Comparison of ENCODE assay signal across 16 cellular contexts in genomic region chr11:129247129-129247528, GRCh38. TPM values are rescaled to one million over a fixed set of nuclear protein-coding genes. Genes with fewer than 3 reads are reported as not detected.
A peak's percentile ranks its signal among the peaks of the same experiment; 100 is the strongest.
DNase-seq lines count a peak whose midpoint lies in the region; ATAC-seq lines count a peak whose summit lies in the region.
"Had no signal": no experiment of that assay in that cellular context is flagged by ENCODE, and none has a peak within 500 bp of the region (broad histone marks: within the 10 kb centered on the region; RNA-seq: fewer than 3 reads in every experiment).

No MANE protein-coding gene starts in this region.

- no peak for ATAC-seq in naive thymus-derived CD4-positive, alpha-beta T cell
- ATAC-seq in HG03432 (IDR thresholded peaks at IDR 0.05; ENCODE audit: unreplicated experiment) = no peak

- H3K4me1 ChIP-seq in adipocyte (ENCODE audit: control insufficient read depth, insufficient read depth, low read length) = peaks cover 25% of the 10 kb centered on the region
- H3K4me1 ChIP-seq in naive thymus-derived CD4-positive, alpha-beta T cell (ENCODE audit: control insufficient read depth in 2 of 2, insufficient read depth in 2 of 2, low read length in 2 of 2) = peaks cover 0 to 5% of the 10 kb centered on the region in 2 donors

- no peaks in the 10 kb centered on the region for H3K9me3 Mint-ChIP-seq in naive thymus-derived CD4-positive, alpha-beta T cell
- H3K9me3 Mint-ChIP-seq: activated CD4-positive, alpha-beta memory T cell treated with anti-CD3 and anti-CD28 coated beads for 36 hours; T-helper 1 cell treated with Interleukin-12 subunit alpha and Interleukin-12 subunit beta and Interleukin-4 antibody, amounts not matched to agents 30 μg/mL and 1 μg/mL, for 36 hours had no signal

- CTCF ChIA-PET in naive thymus-derived CD4-positive, alpha-beta T cell (lab: Charles Lee) = no interaction called here

- no peak overlapping the region for H3K9ac ChIP-seq in adipocyte (ENCODE audit: low read length)

- POLR2A ChIA-PET in naive thymus-derived CD4-positive, alpha-beta T cell (lab: Charles Lee) = no interaction called here

- peak overlapping the region in 1 of 9 donors; percentile 37 for H3K27ac Mint-ChIP-seq in naive thymus-derived CD4-positive, alpha-beta T cell
- H3K27ac Mint-ChIP-seq: activated CD4-positive, alpha-beta memory T cell treated with anti-CD3 and anti-CD28 coated beads for 36 hours; T-helper 1 cell treated with Interleukin-12 subunit alpha and Interleukin-12 subunit beta and Interleukin-4 antibody, amounts not matched to agents 30 μg/mL and 1 μg/mL, for 36 hours had no signal

- no peaks in the 10 kb centered on the region for H3K9me3 ChIP-seq in adipocyte (ENCODE audit: control insufficient read depth, low read length)
- H3K9me3 ChIP-seq in naive thymus-derived CD4-positive, alpha-beta T cell (ENCODE audit: control insufficient read depth in 2 of 3, low read length in 3 of 3) = no peaks in the 10 kb centered on the region
- H3K9me3 ChIP-seq: Caco-2 had no signal

- H3K4me3 ChIP-seq in adipocyte (ENCODE audit: low read length) = no peak overlapping the region
- no peak overlapping the region for H3K4me3 ChIP-seq in naive thymus-derived CD4-positive, alpha-beta T cell (ENCODE audit: low read length)
- H3K4me3 ChIP-seq: PC-9 had no signal

- no peak overlapping the region for H3K27ac ChIP-seq in naive thymus-derived CD4-positive, alpha-beta T cell (ENCODE audit: low read depth, low read length)
- H3K27ac ChIP-seq: PC-9 had no signal

- peak overlapping the region in 6 of 10 donors; percentile 15 to 56 (median 36) for H3K4me3 Mint-ChIP-seq in naive thymus-derived CD4-positive, alpha-beta T cell
- H3K4me3 Mint-ChIP-seq: activated CD4-positive, alpha-beta memory T cell treated with anti-CD3 and anti-CD28 coated beads for 36 hours; T-helper 1 cell treated with Interleukin-12 subunit alpha and Interleukin-12 subunit beta and Interleukin-4 antibody, amounts not matched to agents 30 μg/mL and 1 μg/mL, for 36 hours had no signal

- intact Hi-C loops in naive thymus-derived CD4-positive, alpha-beta T cell (cut with micrococcal nuclease) = no loop called here

- H3K27me3 ChIP-seq in adipocyte (replicated peaks; ENCODE audit: control insufficient read depth, insufficient read depth, low read length) = no peaks in the 10 kb centered on the region
- H3K27me3 ChIP-seq in naive thymus-derived CD4-positive, alpha-beta T cell (ENCODE audit: control insufficient read depth in 2 of 2, insufficient read depth in 2 of 2, low read length in 2 of 2) = no peaks in the 10 kb centered on the region

- peaks cover 7 to 35% (median 30%) of the 10 kb centered on the region in 7 donors for H3K4me1 Mint-ChIP-seq in naive thymus-derived CD4-positive, alpha-beta T cell

- DNase-seq in EH (ENCODE audit: low read depth) (peak; percentile 80), LoVo (ENCODE audit: low spot score) (peak; percentile 28), adipocyte (ENCODE audit: low read depth) (peak; percentile 44), NCI-H524 treated with DMSO at 0.1 percent for 48 hours (lab: John Stamatoyannopoulos, UW) (no peak)
- DNase-seq in naive thymus-derived CD4-positive, alpha-beta T cell = peak in 6 of 9 donors; percentile 15 to 50 (median 36)
- DNase-seq in stimulated activated CD4-positive, alpha-beta T cell treated with anti-CD3 and anti-CD28 coated beads, Interleukin-2, amount 100 ng/mL, for 48 hours = no peak
- DNase-seq: activated CD4-positive, alpha-beta memory T cell treated with anti-CD3 and anti-CD28 coated beads for 36 hours; activated naive CD4-positive, alpha-beta T cell; Caco-2; caudate nucleus; hypothalamus; NCI-H1417; NCI-H446 treated with DMSO at 0.1 percent for 48 hours had no signal

- no peaks in the 10 kb centered on the region for H3K27me3 Mint-ChIP-seq in naive thymus-derived CD4-positive, alpha-beta T cell
- H3K27me3 Mint-ChIP-seq: activated CD4-positive, alpha-beta memory T cell treated with anti-CD3 and anti-CD28 coated beads for 36 hours had no signal

- H3K36me3 Mint-ChIP-seq in naive thymus-derived CD4-positive, alpha-beta T cell = peaks cover 0 to 5% (median 0%) of the 10 kb centered on the region in 5 donors
- H3K36me3 Mint-ChIP-seq: activated CD4-positive, alpha-beta memory T cell treated with anti-CD3 and anti-CD28 coated beads for 36 hours had no signal

- no peaks in the 10 kb centered on the region for H3K36me3 ChIP-seq in adipocyte (ENCODE audit: control insufficient read depth, insufficient read depth, low read length, severe bottlenecking)
- no peaks in the 10 kb centered on the region for H3K36me3 ChIP-seq in naive thymus-derived CD4-positive, alpha-beta T cell (ENCODE audit: control insufficient read depth in 2 of 3, insufficient read depth in 3 of 3, low read length in 3 of 3)

RNA-seq across cellular contexts. Expression of gene ARHGAP32, which starts 55.0 kb away (rescaled TPM):
- 10 to 100 TPM in 1 of 5 experiments, 1 to 10 TPM in 4; 4.7 to 10.5 (median 8.8) TPM for total RNA-seq in naive thymus-derived CD4-positive, alpha-beta T cell
- 1 to 10 TPM; 2.3 to 2.8 TPM for polyA plus RNA-seq in naive thymus-derived CD4-positive, alpha-beta T cell

Comparison
In these comparisons a context has a peak if more than half of its experiments do, and no peak if none do; other contexts are left out.
1. DNase-seq: peak in EH (single experiment), LoVo (single experiment), adipocyte (single experiment) and naive thymus-derived CD4-positive, alpha-beta T cell (6 of 9); none in NCI-H524 treated with DMSO at 0.1 percent for 48 hours (single experiment) and stimulated activated CD4-positive, alpha-beta T cell treated with anti-CD3 and anti-CD28 coated beads, Interleukin-2, amount 100 ng/mL, for 48 hours (0 of 2).